Comparison of ENCODE assay signal across 1 cellular context in genomic region chr2:6865346-6866238, GRCh38.
TF ChIP-seq lines count a peak whose summit lies in the region.

A gene with protein sequence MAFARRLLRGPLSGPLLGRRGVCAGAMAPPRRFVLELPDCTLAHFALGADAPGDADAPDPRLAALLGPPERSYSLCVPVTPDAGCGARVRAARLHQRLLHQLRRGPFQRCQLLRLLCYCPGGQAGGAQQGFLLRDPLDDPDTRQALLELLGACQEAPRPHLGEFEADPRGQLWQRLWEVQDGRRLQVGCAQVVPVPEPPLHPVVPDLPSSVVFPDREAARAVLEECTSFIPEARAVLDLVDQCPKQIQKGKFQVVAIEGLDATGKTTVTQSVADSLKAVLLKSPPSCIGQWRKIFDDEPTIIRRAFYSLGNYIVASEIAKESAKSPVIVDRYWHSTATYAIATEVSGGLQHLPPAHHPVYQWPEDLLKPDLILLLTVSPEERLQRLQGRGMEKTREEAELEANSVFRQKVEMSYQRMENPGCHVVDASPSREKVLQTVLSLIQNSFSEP (minus strand): TSS chr2:6865907. CDS start chr2:6865696, 211 bp downstream.

TF ChIP-seq in HepG2, 621 proteins besides CTCF, POLR2A, EP300 and RAD21 (continued from another document and continues in another):
- TF ChIP-seq, protein P1, sequence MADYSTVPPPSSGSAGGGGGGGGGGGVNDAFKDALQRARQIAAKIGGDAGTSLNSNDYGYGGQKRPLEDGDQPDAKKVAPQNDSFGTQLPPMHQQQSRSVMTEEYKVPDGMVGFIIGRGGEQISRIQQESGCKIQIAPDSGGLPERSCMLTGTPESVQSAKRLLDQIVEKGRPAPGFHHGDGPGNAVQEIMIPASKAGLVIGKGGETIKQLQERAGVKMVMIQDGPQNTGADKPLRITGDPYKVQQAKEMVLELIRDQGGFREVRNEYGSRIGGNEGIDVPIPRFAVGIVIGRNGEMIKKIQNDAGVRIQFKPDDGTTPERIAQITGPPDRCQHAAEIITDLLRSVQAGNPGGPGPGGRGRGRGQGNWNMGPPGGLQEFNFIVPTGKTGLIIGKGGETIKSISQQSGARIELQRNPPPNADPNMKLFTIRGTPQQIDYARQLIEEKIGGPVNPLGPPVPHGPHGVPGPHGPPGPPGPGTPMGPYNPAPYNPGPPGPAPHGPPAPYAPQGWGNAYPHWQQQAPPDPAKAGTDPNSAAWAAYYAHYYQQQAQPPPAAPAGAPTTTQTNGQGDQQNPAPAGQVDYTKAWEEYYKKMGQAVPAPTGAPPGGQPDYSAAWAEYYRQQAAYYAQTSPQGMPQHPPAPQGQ (CRISPR knock-in tag; IDR thresholded peaks at IDR 0.05; ENCODE audit: borderline replicate concordance), result no peak
- TF ChIP-seq ATF6 (CRISPR knock-in tag; conservative IDR thresholded peaks at IDR 0.05) (no peak), SIN3B (IDR thresholded peaks at IDR 0.05; ENCODE audit: low read length) (no peak), SOX13 (IDR thresholded peaks at IDR 0.05) (no peak), SOX13 (CRISPR knock-in tag; conservative IDR thresholded peaks at IDR 0.05 in 1 of 2, IDR thresholded peaks at IDR 0.05 in 1 of 2) (no peak), CREB1 (IDR thresholded peaks at IDR 0.05) (no peak), CREB1 (CRISPR knock-in tag; IDR thresholded peaks at IDR 0.05) (no peak), ZBTB7A (CRISPR knock-in tag; IDR thresholded peaks at IDR 0.05) (no peak), ZNF816 (CRISPR knock-in tag; IDR thresholded peaks at IDR 0.05; ENCODE audit: borderline replicate concordance) (no peak), SAFB2 (CRISPR knock-in tag; IDR thresholded peaks at IDR 0.05; ENCODE audit: borderline replicate concordance, low read depth) (no peak; the same call in 1 of the 2 replicates), MLLT10 (CRISPR knock-in tag; IDR thresholded peaks at IDR 0.05) (no peak), ATF3 (CRISPR knock-in tag; IDR thresholded peaks at IDR 0.05) (no peak), PRDM15 (CRISPR knock-in tag; IDR thresholded peaks at IDR 0.05) (peak; percentile 90), ZNF264 (CRISPR knock-in tag; IDR thresholded peaks at IDR 0.05) (no peak), ZNF616 (CRISPR knock-in tag; IDR thresholded peaks at IDR 0.05; ENCODE audit: low read depth) (0 out of 2 replicates have a peak, but pooled peaks have one; percentile 7), EED (CRISPR knock-in tag; IDR thresholded peaks at IDR 0.05) (no peak), ZNF142 (CRISPR knock-in tag; IDR thresholded peaks at IDR 0.05) (peak; percentile 80), ZBED4 (CRISPR knock-in tag; IDR thresholded peaks at IDR 0.05; ENCODE audit: borderline replicate concordance) (no peak), RXRB (CRISPR knock-in tag; IDR thresholded peaks at IDR 0.05; ENCODE audit: borderline replicate concordance) (no peak), ZBTB1 (CRISPR knock-in tag; IDR thresholded peaks at IDR 0.05; ENCODE audit: borderline replicate concordance) (no peak)
- TF ChIP-seq, protein P2, sequence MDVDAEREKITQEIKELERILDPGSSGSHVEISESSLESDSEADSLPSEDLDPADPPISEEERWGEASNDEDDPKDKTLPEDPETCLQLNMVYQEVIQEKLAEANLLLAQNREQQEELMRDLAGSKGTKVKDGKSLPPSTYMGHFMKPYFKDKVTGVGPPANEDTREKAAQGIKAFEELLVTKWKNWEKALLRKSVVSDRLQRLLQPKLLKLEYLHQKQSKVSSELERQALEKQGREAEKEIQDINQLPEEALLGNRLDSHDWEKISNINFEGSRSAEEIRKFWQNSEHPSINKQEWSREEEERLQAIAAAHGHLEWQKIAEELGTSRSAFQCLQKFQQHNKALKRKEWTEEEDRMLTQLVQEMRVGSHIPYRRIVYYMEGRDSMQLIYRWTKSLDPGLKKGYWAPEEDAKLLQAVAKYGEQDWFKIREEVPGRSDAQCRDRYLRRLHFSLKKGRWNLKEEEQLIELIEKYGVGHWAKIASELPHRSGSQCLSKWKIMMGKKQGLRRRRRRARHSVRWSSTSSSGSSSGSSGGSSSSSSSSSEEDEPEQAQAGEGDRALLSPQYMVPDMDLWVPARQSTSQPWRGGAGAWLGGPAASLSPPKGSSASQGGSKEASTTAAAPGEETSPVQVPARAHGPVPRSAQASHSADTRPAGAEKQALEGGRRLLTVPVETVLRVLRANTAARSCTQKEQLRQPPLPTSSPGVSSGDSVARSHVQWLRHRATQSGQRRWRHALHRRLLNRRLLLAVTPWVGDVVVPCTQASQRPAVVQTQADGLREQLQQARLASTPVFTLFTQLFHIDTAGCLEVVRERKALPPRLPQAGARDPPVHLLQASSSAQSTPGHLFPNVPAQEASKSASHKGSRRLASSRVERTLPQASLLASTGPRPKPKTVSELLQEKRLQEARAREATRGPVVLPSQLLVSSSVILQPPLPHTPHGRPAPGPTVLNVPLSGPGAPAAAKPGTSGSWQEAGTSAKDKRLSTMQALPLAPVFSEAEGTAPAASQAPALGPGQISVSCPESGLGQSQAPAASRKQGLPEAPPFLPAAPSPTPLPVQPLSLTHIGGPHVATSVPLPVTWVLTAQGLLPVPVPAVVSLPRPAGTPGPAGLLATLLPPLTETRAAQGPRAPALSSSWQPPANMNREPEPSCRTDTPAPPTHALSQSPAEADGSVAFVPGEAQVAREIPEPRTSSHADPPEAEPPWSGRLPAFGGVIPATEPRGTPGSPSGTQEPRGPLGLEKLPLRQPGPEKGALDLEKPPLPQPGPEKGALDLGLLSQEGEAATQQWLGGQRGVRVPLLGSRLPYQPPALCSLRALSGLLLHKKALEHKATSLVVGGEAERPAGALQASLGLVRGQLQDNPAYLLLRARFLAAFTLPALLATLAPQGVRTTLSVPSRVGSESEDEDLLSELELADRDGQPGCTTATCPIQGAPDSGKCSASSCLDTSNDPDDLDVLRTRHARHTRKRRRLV (CRISPR knock-in tag; IDR thresholded peaks at IDR 0.05), result no peak
- TF ChIP-seq, protein P3, sequence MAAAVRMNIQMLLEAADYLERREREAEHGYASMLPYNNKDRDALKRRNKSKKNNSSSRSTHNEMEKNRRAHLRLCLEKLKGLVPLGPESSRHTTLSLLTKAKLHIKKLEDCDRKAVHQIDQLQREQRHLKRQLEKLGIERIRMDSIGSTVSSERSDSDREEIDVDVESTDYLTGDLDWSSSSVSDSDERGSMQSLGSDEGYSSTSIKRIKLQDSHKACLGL (CRISPR knock-in tag; IDR thresholded peaks at IDR 0.05), result peak; percentile 73; the same call in 1 of the 2 replicates
- TF ChIP-seq, protein P4, sequence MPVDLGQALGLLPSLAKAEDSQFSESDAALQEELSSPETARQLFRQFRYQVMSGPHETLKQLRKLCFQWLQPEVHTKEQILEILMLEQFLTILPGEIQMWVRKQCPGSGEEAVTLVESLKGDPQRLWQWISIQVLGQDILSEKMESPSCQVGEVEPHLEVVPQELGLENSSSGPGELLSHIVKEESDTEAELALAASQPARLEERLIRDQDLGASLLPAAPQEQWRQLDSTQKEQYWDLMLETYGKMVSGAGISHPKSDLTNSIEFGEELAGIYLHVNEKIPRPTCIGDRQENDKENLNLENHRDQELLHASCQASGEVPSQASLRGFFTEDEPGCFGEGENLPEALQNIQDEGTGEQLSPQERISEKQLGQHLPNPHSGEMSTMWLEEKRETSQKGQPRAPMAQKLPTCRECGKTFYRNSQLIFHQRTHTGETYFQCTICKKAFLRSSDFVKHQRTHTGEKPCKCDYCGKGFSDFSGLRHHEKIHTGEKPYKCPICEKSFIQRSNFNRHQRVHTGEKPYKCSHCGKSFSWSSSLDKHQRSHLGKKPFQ (CRISPR knock-in tag; IDR thresholded peaks at IDR 0.05; ENCODE audit: insufficient replicate concordance), result no peak
